ENCODE assay signal across 8 cellular contexts in genomic region chr6:138692978-138693909, GRCh38.
DNase-seq lines count a peak whose midpoint lies in the region; TF ChIP-seq lines count a peak whose summit lies in the region.

No MANE protein-coding gene starts in this region.

- H3K27ac ChIP-seq in H9 (ENCODE audit: insufficient read length, low read depth, low read length) = no peak overlapping the region
- H3K27ac ChIP-seq in brain microvascular endothelial cell = peak overlapping the region; percentile 68
- peak overlapping the region; percentile 69 to 74 (median 70) for H3K27ac ChIP-seq in sigmoid colon

- no peak overlapping the region for H3K23ac ChIP-seq in H9 (ENCODE audit: insufficient read length, low read depth, low read length)

- peak overlapping the region; percentile 65 for H3K9ac ChIP-seq in H9 (ENCODE audit: extremely low read depth, insufficient read length, low read length)
- peak overlapping the region; percentile 41 for H3K9ac ChIP-seq in iPS-15b (ENCODE audit: low read depth, low read length)

- no peak overlapping the region for H2AK5ac ChIP-seq in H9 (ENCODE audit: insufficient read length, low read length)

- H3K18ac ChIP-seq in H9 (ENCODE audit: insufficient read length, low read depth, low read length) = no peak overlapping the region

- H3T11ph ChIP-seq in H9 (ENCODE audit: low read length) = no peak overlapping the region

- peaks cover 6% of the 10 kb centered on the region for H3K27me3 Mint-ChIP-seq in H9 (ENCODE audit: low read depth)

- H3K4me1 ChIP-seq in H9 (ENCODE audit: insufficient read depth, low read length) (no peaks in the 10 kb centered on the region; the same call in 1 of the 2 replicates), iPS-15b (ENCODE audit: control insufficient read depth, insufficient read depth, low read length) (peaks cover 14% of the 10 kb centered on the region), sigmoid colon (peaks cover 0 to 14% (median 7%) of the 10 kb centered on the region in 4 donors)

- TF ChIP-seq POLR2A in sigmoid colon (IDR thresholded peaks at IDR 0.05) = no peak

- peaks cover 12% of the 10 kb centered on the region for H3K23me2 ChIP-seq in H9 (ENCODE audit: insufficient read length, low read depth, low read length, poor library complexity, severe bottlenecking)

- H3K4ac ChIP-seq in H9 (ENCODE audit: low read depth, low read length) = no peak overlapping the region

- no CpG with 5 or more reads among the region's 92 CpGs for WGBS in H9 (ENCODE audit: extremely low coverage, insufficient read length, low lambda C conversion rate)
- WGBS in sigmoid colon, 2 donors = 1% methylated on average over 92 of the region's 92 CpGs

- no peaks in the 10 kb centered on the region for H3K79me1 ChIP-seq in H9 (ENCODE audit: insufficient read depth, low read depth, low read length, poor library complexity, severe bottlenecking)

- H3K4me2 ChIP-seq in H9 (ENCODE audit: insufficient read depth, insufficient read length, low read length) = peak overlapping the region; percentile 97

- H3K36me3 ChIP-seq in brain microvascular endothelial cell (replicated peaks) (no peaks in the 10 kb centered on the region), iPS-15b (ENCODE audit: control insufficient read depth, insufficient read depth, low read length) (no peaks in the 10 kb centered on the region), sigmoid colon (no peaks in the 10 kb centered on the region)

- H4K5ac ChIP-seq in H9 (ENCODE audit: insufficient read length, low read depth, low read length) = no peak overlapping the region

- no peak overlapping the region for H2BK12ac ChIP-seq in H9 (ENCODE audit: insufficient read length, low read depth, low read length)

- H2BK120ac ChIP-seq in H9 (ENCODE audit: low read depth, low read length, poor library complexity, severe bottlenecking) = no peak overlapping the region

- in situ Hi-C loops in brain microvascular endothelial cell (cut with HindIII; ENCODE audit: low pct_ligation_motif_present, low sequenced_read_pairs) = no loop called here

- H3K9me3 ChIP-seq in H9 (ENCODE audit: control insufficient read depth, low read depth, low read length) = no peaks in the 10 kb centered on the region
- H3K9me3 ChIP-seq in iPS-15b (ENCODE audit: control insufficient read depth, insufficient read depth, low read length) = no peaks in the 10 kb centered on the region
- H3K9me3 ChIP-seq in sigmoid colon = no peaks in the 10 kb centered on the region

- H3K36me3 Mint-ChIP-seq in H9 (ENCODE audit: insufficient read depth in 1 of 3, low read depth in 3 of 3) = peaks cover 0 to 4% (median 2%) of the 10 kb centered on the region in 3 experiments; a peak in 2 of 7 replicates

- peaks cover 16 to 29% of the 10 kb centered on the region in 2 experiments for H3K4me1 Mint-ChIP-seq in H9

- no peak overlapping the region for H2AFZ ChIP-seq in H9 (ENCODE audit: low read length)

- TF ChIP-seq CTCF in H9 (conservative IDR thresholded peaks at IDR 0.05) (no peak; the same call in 2 of the 3 replicates), LNCaP clone FGC (IDR thresholded peaks at IDR 0.05; ENCODE audit: control insufficient read depth, extremely low read depth, insufficient read depth) (no peak), brain microvascular endothelial cell (IDR thresholded peaks at IDR 0.05; ENCODE audit: low read depth, low read length, missing control alignments) (peak; percentile 29), sigmoid colon (IDR thresholded peaks at IDR 0.05) (no peak)

- no peak for TF ChIP-seq EP300 in sigmoid colon (IDR thresholded peaks at IDR 0.05)

- H3K56ac ChIP-seq in H9 (ENCODE audit: insufficient read length, low read depth, low read length) = no peak overlapping the region

- H3K27me3 ChIP-seq in H9 (ENCODE audit: insufficient read depth, low read length) (no peaks in the 10 kb centered on the region; the same call in 1 of the 2 replicates), brain microvascular endothelial cell (replicated peaks) (no peaks in the 10 kb centered on the region), iPS-15b (ENCODE audit: control insufficient read depth, insufficient read depth, low read length) (peaks cover 10% of the 10 kb centered on the region), sigmoid colon (no peaks in the 10 kb centered on the region)

- peak overlapping the region; percentile 89 to 96 for H3K4me3 Mint-ChIP-seq in H9

- no peak overlapping the region for H2BK20ac ChIP-seq in H9 (ENCODE audit: low read depth, low read length, poor library complexity, severe bottlenecking)

- no peak overlapping the region for H4K91ac ChIP-seq in H9 (ENCODE audit: insufficient read length, low read depth, low read length)

- no peaks in the 10 kb centered on the region for H3K9me3 Mint-ChIP-seq in H9

- intact Hi-C loops in sigmoid colon (cut with DNase I) = loop anchor here (2.0 kb wide), 1 partner anchor 80 kb away; the partner anchor contains the start of gene CCDC28A

- peak overlapping the region; percentile 89 for H3K14ac ChIP-seq in H9 (ENCODE audit: insufficient read depth, low read length)

- H4K20me1 ChIP-seq in H9 (ENCODE audit: control insufficient read depth, insufficient read depth, insufficient read length) = no peaks in the 10 kb centered on the region

- H3K79me2 ChIP-seq in H9 (ENCODE audit: insufficient read depth, low read length) = peaks cover 4% of the 10 kb centered on the region; the same call in 1 of the 2 replicates

- H3K4me3 ChIP-seq in LNCaP clone FGC (ENCODE audit: low read depth, low read length) = peak overlapping the region; percentile 67
- H3K4me3 ChIP-seq in brain microvascular endothelial cell (ENCODE audit: low read depth, low read length) = peak overlapping the region; percentile 79
- H3K4me3 ChIP-seq in iPS-15b (ENCODE audit: low read depth, low read length) = peak overlapping the region; percentile 81
- H3K4me3 ChIP-seq in sigmoid colon = peak overlapping the region; percentile 48 to 88 (median 68)

- DNase-seq in NCI-H1436 (lab: John Stamatoyannopoulos, UW) (peak; percentile 68), NCI-H1436 treated with DMSO at 0.1 percent for 48 hours (lab: John Stamatoyannopoulos, UW) (no peak), H9 (peak; percentile 79), LNCaP clone FGC (ENCODE audit: low read depth) (peak; percentile 44), SKM-1 (lab: John Stamatoyannopoulos, UW; ENCODE audit: unreplicated experiment) (peak; percentile 56), brain microvascular endothelial cell (peak; percentile 38), sigmoid colon (peak; percentile 78)

- no peak overlapping the region for H4K8ac ChIP-seq in H9 (replicated peaks; ENCODE audit: insufficient read length, low read depth, low read length)

- H2BK5ac ChIP-seq in H9 (ENCODE audit: insufficient read length, low read length) = no peak overlapping the region

- peak overlapping the region in 2 of 3 experiments; percentile 59 to 81; a peak in 3 of 7 replicates for H3K27ac Mint-ChIP-seq in H9

- H2BK15ac ChIP-seq in H9 (ENCODE audit: low read depth, low read length) = no peak overlapping the region
